In the genomic region with DNA sequence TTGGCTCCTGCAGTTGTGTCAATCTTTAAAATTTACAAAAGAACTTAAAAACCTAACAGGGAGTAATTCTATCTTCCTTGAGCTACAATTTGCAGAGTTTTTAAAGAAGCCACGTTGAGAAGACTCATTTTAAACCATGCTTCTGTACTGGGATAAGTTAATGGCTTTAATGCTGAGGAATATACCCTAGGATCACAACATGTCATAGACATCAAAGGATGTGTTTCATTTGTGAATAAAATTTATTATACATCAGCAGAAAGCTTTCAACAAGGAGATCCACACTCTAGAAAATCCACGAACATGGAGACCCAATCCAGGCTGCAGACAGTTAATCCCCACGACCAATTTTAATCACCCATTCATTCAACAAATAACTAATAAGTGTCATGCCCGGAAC, we compare ENCODE assay signal across 3 cellular contexts.
"Had no signal": no experiment of that assay in that cellular context is flagged by ENCODE, and none has a peak within 500 bp of the region (broad histone marks: within the 10 kb centered on the region; RNA-seq: fewer than 3 reads in every experiment).

No MANE protein-coding gene starts in this region.

- H3K4me3 ChIP-seq: GM12878 had no signal

- DNase-seq: GDM1, GF-D8 had no signal

- ATAC-seq: GM12878 had no signal
